ENCODE assay signal across 34 cellular contexts in genomic region chr2:31835450-31835849, GRCh38.
"Had no signal": no experiment of that assay in that cellular context is flagged by ENCODE, and none has a peak within 500 bp of the region (broad histone marks: within the 10 kb centered on the region; RNA-seq: fewer than 3 reads in every experiment).

No MANE protein-coding gene starts in this region.

- H3K27ac ChIP-seq: KMS-11 had no signal

- H3K4me3 ChIP-seq: MG63 had no signal

- DNase-seq: Karpas-422, Kasumi-1, KG1, MG63, MM.1S, MV-4-11, NCI-H1048, NCI-H1092, NCI-H1092 treated with DMSO at 0.1 percent for 48 hours, NCI-H1105, NCI-H1105 treated with DMSO at 0.1 percent for 48 hours, NCI-H1417, NCI-H1417 treated with DMSO at 0.1 percent for 48 hours, NCI-H1436, NCI-H1436 treated with DMSO at 0.1 percent for 48 hours, NCI-H146, NCI-H1694, NCI-H1694 treated with DMSO at 0.1 percent for 48 hours, NCI-H187, NCI-H187 treated with DMSO at 0.1 percent for 48 hours, NCI-H1930, NCI-H2029, NCI-H2029 treated with DMSO at 0.1 percent for 48 hours, NCI-H2081, NCI-H2081 treated with DMSO at 0.1 percent for 48 hours, NCI-H2107, NCI-H2171, NCI-H2171 treated with DMSO at 0.1 percent for 48 hours, NCI-H2227 treated with DMSO at 0.1 percent for 48 hours, NCI-H226, NCI-H345, NCI-H446, NCI-H446 treated with DMSO at 0.1 percent for 48 hours had no signal

- H3K9me3 ChIP-seq: MG63 had no signal

- H3K27me3 ChIP-seq: MG63 had no signal

- H3K36me3 ChIP-seq: MG63 had no signal
